In genomic region chr13:23579072-23579885, GRCh38 we compare ENCODE assay signal across 1 cellular context.
TF ChIP-seq lines count a peak whose summit lies in the region.

No MANE protein-coding gene starts in this region.

TF ChIP-seq in HepG2, 621 proteins besides CTCF, POLR2A, EP300 and RAD21 (continued from another document and continues in another):
- 0 out of 2 replicates have a peak, but pooled peaks have one; percentile 13 for TF ChIP-seq PRDM10 (CRISPR knock-in tag; IDR thresholded peaks at IDR 0.05; ENCODE audit: low read depth)
- TF ChIP-seq, protein P1, sequence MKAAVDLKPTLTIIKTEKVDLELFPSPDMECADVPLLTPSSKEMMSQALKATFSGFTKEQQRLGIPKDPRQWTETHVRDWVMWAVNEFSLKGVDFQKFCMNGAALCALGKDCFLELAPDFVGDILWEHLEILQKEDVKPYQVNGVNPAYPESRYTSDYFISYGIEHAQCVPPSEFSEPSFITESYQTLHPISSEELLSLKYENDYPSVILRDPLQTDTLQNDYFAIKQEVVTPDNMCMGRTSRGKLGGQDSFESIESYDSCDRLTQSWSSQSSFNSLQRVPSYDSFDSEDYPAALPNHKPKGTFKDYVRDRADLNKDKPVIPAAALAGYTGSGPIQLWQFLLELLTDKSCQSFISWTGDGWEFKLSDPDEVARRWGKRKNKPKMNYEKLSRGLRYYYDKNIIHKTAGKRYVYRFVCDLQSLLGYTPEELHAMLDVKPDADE (CRISPR knock-in tag; IDR thresholded peaks at IDR 0.05): no peak
- TF ChIP-seq RFXAP (CRISPR knock-in tag; IDR thresholded peaks at IDR 0.05; ENCODE audit: borderline replicate concordance): 0 out of 2 replicates have a peak, but pooled peaks have one; percentile 13
- TF ChIP-seq ONECUT2 (CRISPR knock-in tag; IDR thresholded peaks at IDR 0.05): no peak; the same call in 1 of the 2 replicates
- 0 out of 2 replicates have a peak, but pooled peaks have one; percentile 19 for TF ChIP-seq ZNF672 (CRISPR knock-in tag; IDR thresholded peaks at IDR 0.05)
- TF ChIP-seq GZF1 (CRISPR knock-in tag; IDR thresholded peaks at IDR 0.05): no peak
- no peak for TF ChIP-seq ZNF782 (CRISPR knock-in tag; IDR thresholded peaks at IDR 0.05; ENCODE audit: borderline replicate concordance)
- no peak for TF ChIP-seq RORA (CRISPR knock-in tag; IDR thresholded peaks at IDR 0.05)
- 0 out of 2 replicates have a peak, but pooled peaks have one; percentile 31 for TF ChIP-seq ZNF33B (CRISPR knock-in tag; IDR thresholded peaks at IDR 0.05)
- no peak for TF ChIP-seq TCF7 (IDR thresholded peaks at IDR 0.05; ENCODE audit: low read depth)
- no peak for TF ChIP-seq HNF1A (IDR thresholded peaks at IDR 0.05; ENCODE audit: low read depth)
- TF ChIP-seq HNF1A (CRISPR knock-in tag; IDR thresholded peaks at IDR 0.05; ENCODE audit: borderline replicate concordance): peak; percentile 28
- peak; percentile 48; the same call in 1 of the 2 replicates for TF ChIP-seq ZFAT (CRISPR knock-in tag; conservative IDR thresholded peaks at IDR 0.05)
- TF ChIP-seq SRSF1 (optimal IDR thresholded peaks at IDR 0.05; ENCODE audit: low read depth, low read length): peak; percentile 58
- no peak for TF ChIP-seq ZMYM4 (CRISPR knock-in tag; IDR thresholded peaks at IDR 0.05)
- TF ChIP-seq EZH2 (conservative IDR thresholded peaks at IDR 0.05; ENCODE audit: low read depth, low read length): no peak
- TF ChIP-seq SP1 (IDR thresholded peaks at IDR 0.05): no peak
- TF ChIP-seq SP1 (CRISPR knock-in tag; IDR thresholded peaks at IDR 0.05): peak; percentile 39; the same call in 1 of the 2 replicates
- TF ChIP-seq SKI (IDR thresholded peaks at IDR 0.05; ENCODE audit: partially characterized antibody): peak; percentile 6
- TF ChIP-seq, protein P2, sequence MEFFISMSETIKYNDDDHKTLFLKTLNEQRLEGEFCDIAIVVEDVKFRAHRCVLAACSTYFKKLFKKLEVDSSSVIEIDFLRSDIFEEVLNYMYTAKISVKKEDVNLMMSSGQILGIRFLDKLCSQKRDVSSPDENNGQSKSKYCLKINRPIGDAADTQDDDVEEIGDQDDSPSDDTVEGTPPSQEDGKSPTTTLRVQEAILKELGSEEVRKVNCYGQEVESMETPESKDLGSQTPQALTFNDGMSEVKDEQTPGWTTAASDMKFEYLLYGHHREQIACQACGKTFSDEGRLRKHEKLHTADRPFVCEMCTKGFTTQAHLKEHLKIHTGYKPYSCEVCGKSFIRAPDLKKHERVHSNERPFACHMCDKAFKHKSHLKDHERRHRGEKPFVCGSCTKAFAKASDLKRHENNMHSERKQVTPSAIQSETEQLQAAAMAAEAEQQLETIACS (CRISPR knock-in tag; IDR thresholded peaks at IDR 0.05): peak; percentile 2; the same call in 1 of the 2 replicates
- no peak for TF ChIP-seq MAFF (IDR thresholded peaks at IDR 0.05; ENCODE audit: low read depth, low read length)
- no peak for TF ChIP-seq CHCHD3 (CRISPR knock-in tag; IDR thresholded peaks at IDR 0.05)
- TF ChIP-seq, protein P3, sequence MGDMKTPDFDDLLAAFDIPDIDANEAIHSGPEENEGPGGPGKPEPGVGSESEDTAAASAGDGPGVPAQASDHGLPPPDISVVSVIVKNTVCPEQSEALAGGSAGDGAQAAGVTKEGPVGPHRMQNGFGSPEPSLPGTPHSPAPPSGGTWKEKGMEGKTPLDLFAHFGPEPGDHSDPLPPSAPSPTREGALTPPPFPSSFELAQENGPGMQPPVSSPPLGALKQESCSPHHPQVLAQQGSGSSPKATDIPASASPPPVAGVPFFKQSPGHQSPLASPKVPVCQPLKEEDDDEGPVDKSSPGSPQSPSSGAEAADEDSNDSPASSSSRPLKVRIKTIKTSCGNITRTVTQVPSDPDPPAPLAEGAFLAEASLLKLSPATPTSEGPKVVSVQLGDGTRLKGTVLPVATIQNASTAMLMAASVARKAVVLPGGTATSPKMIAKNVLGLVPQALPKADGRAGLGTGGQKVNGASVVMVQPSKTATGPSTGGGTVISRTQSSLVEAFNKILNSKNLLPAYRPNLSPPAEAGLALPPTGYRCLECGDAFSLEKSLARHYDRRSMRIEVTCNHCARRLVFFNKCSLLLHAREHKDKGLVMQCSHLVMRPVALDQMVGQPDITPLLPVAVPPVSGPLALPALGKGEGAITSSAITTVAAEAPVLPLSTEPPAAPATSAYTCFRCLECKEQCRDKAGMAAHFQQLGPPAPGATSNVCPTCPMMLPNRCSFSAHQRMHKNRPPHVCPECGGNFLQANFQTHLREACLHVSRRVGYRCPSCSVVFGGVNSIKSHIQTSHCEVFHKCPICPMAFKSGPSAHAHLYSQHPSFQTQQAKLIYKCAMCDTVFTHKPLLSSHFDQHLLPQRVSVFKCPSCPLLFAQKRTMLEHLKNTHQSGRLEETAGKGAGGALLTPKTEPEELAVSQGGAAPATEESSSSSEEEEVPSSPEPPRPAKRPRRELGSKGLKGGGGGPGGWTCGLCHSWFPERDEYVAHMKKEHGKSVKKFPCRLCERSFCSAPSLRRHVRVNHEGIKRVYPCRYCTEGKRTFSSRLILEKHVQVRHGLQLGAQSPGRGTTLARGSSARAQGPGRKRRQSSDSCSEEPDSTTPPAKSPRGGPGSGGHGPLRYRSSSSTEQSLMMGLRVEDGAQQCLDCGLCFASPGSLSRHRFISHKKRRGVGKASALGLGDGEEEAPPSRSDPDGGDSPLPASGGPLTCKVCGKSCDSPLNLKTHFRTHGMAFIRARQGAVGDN (CRISPR knock-in tag; IDR thresholded peaks at IDR 0.05): peak; percentile 83
- TF ChIP-seq ZNF879 (CRISPR knock-in tag; IDR thresholded peaks at IDR 0.05): no peak
- no peak for TF ChIP-seq ATM (IDR thresholded peaks at IDR 0.05; ENCODE audit: borderline replicate concordance)
- no peak for TF ChIP-seq MAZ (IDR thresholded peaks at IDR 0.05; ENCODE audit: borderline replicate concordance, low read depth, low read length)
- 0 out of 2 replicates have a peak, but pooled peaks have one; percentile 43 for TF ChIP-seq MAZ (CRISPR knock-in tag; IDR thresholded peaks at IDR 0.05; ENCODE audit: low read depth)
- TF ChIP-seq HMGXB4 (CRISPR knock-in tag; IDR thresholded peaks at IDR 0.05; ENCODE audit: borderline replicate concordance in 1 of 2, low read depth in 1 of 2): peak in 1 of 2 experiments; percentile 71
- TF ChIP-seq ZNF432 (CRISPR knock-in tag; IDR thresholded peaks at IDR 0.05; ENCODE audit: borderline replicate concordance): no peak
- TF ChIP-seq ZBTB20 (CRISPR knock-in tag; IDR thresholded peaks at IDR 0.05; ENCODE audit: borderline replicate concordance, low read depth): peak; percentile 12; the same call in 1 of the 2 replicates
- peak; percentile 23; the same call in 1 of the 2 replicates for TF ChIP-seq MEIS2 (CRISPR knock-in tag; IDR thresholded peaks at IDR 0.05)
- no peak for TF ChIP-seq FOXO4 (CRISPR knock-in tag; conservative IDR thresholded peaks at IDR 0.05)
- no peak; the same call in 1 of the 2 replicates for TF ChIP-seq KMT2B (CRISPR knock-in tag; IDR thresholded peaks at IDR 0.05)
- no peak for TF ChIP-seq FOXM1 (CRISPR knock-in tag; IDR thresholded peaks at IDR 0.05)
- TF ChIP-seq BORCS8-MEF2B (CRISPR knock-in tag; IDR thresholded peaks at IDR 0.05): no peak
- TF ChIP-seq NFKB2 (CRISPR knock-in tag; IDR thresholded peaks at IDR 0.05; ENCODE audit: borderline replicate concordance): no peak
- TF ChIP-seq JUN (CRISPR knock-in tag; IDR thresholded peaks at IDR 0.05): no peak
- no peak for TF ChIP-seq ZNF101 (CRISPR knock-in tag; IDR thresholded peaks at IDR 0.05; ENCODE audit: borderline replicate concordance, low read depth)
- TF ChIP-seq, protein P4, sequence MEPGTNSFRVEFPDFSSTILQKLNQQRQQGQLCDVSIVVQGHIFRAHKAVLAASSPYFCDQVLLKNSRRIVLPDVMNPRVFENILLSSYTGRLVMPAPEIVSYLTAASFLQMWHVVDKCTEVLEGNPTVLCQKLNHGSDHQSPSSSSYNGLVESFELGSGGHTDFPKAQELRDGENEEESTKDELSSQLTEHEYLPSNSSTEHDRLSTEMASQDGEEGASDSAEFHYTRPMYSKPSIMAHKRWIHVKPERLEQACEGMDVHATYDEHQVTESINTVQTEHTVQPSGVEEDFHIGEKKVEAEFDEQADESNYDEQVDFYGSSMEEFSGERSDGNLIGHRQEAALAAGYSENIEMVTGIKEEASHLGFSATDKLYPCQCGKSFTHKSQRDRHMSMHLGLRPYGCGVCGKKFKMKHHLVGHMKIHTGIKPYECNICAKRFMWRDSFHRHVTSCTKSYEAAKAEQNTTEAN (CRISPR knock-in tag; conservative IDR thresholded peaks at IDR 0.05): no peak
- TF ChIP-seq HNRNPLL (IDR thresholded peaks at IDR 0.05; ENCODE audit: low read depth, low read length, poor library complexity, severe bottlenecking): peak; percentile 94
- TF ChIP-seq, protein P5, sequence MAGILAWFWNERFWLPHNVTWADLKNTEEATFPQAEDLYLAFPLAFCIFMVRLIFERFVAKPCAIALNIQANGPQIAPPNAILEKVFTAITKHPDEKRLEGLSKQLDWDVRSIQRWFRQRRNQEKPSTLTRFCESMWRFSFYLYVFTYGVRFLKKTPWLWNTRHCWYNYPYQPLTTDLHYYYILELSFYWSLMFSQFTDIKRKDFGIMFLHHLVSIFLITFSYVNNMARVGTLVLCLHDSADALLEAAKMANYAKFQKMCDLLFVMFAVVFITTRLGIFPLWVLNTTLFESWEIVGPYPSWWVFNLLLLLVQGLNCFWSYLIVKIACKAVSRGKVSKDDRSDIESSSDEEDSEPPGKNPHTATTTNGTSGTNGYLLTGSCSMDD (CRISPR knock-in tag; IDR thresholded peaks at IDR 0.05): no peak
- TF ChIP-seq ZNF768 (CRISPR knock-in tag; IDR thresholded peaks at IDR 0.05): peak; percentile 43; the same call in 1 of the 2 replicates
